In genomic region chr7:112428715-112429114, GRCh38 we compare ENCODE assay signal across 7 cellular contexts. TPM values are rescaled to one million over a fixed set of nuclear protein-coding genes. Genes with fewer than 3 reads are reported as not detected.
"Had no signal": no experiment of that assay in that cellular context is flagged by ENCODE, and none has a peak within 500 bp of the region (broad histone marks: within the 10 kb centered on the region; RNA-seq: fewer than 3 reads in every experiment).

No MANE protein-coding gene starts in this region.

- H3K27ac Mint-ChIP-seq: IgD-negative memory B cell had no signal

- H3K4me1 Mint-ChIP-seq: IgD-negative memory B cell had no signal

- H3K9me3 Mint-ChIP-seq: IgD-negative memory B cell had no signal

- H3K27ac ChIP-seq: HL-60 had no signal

- DNase-seq: IMR-90, KBM-7 had no signal

- FAIRE-seq: HepG2, HTR-8/SVneo had no signal

- H3K27me3 Mint-ChIP-seq: IgD-negative memory B cell had no signal

- ATAC-seq: HepG2 had no signal

- H3K4me3 Mint-ChIP-seq: IgD-negative memory B cell had no signal

RNA-seq across cellular contexts. Expression of gene LSMEM1, which starts 52.1 kb away (rescaled TPM):
- total RNA-seq: HT-29, IMR-90 had no signal
